Comparison of ENCODE assay signal across 20 cellular contexts in the genomic region with DNA sequence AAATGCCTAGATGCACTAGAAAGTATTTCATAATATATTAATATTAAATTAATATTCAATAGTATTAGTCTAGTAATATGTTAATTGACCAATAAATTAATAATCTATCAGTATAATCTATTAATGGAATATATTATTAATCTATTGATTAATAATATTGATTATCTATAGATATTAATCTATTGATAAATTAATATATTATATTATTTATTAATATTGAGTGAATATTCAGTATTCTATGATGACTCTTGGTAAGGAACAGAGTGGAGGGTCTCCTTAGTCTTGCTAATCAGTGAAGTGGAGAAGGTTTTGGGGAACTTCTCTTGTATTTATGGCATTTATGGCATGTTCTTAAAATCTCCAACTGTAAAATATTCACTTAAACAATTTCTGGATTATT.
"Had no signal": no experiment of that assay in that cellular context is flagged by ENCODE, and none has a peak within 500 bp of the region (broad histone marks: within the 10 kb centered on the region; RNA-seq: fewer than 3 reads in every experiment).

No MANE protein-coding gene starts in this region.

- H3K36me3 ChIP-seq: MG63 had no signal

- H3K9me3 ChIP-seq: MG63, SK-N-SH had no signal

- H3K4me3 ChIP-seq: MG63 had no signal

- FAIRE-seq: RCC 7860 had no signal

- DNase-seq: Karpas-422, KG1, MG63, NCI-H1092, NCI-H1105 treated with DMSO at 0.1 percent for 48 hours, NCI-H1417 treated with DMSO at 0.1 percent for 48 hours, NCI-H146, NCI-H1694 treated with DMSO at 0.1 percent for 48 hours, NCI-H1930, NCI-H2081, NCI-H2107, NCI-H2227 treated with DMSO at 0.1 percent for 48 hours, NCI-H524 treated with DMSO at 0.1 percent for 48 hours, NCI-H69, NCI-H774, Right ventricle myocardium superior, RPMI8226, SK-N-SH, SW 1271 had no signal

- H3K27me3 ChIP-seq: MG63 had no signal
